10 cellular contexts compared by ENCODE assay signal in genomic region chr6:78629154-78629721, GRCh38.
DNase-seq lines count a peak whose midpoint lies in the region; ATAC-seq and TF ChIP-seq lines count a peak whose summit lies in the region.
"Had no signal": no experiment of that assay in that cellular context is flagged by ENCODE, and none has a peak within 500 bp of the region (broad histone marks: within the 10 kb centered on the region; RNA-seq: fewer than 3 reads in every experiment).

No MANE protein-coding gene starts in this region.

- H3K4me3 ChIP-seq in coronary artery (peak overlapping the region; percentile 62), right lobe of liver (peak overlapping the region in 2 of 3 donors; percentile 9 to 33), suprapubic skin (peak overlapping the region; percentile 39)
- no peak overlapping the region for H3K4me3 ChIP-seq in CD8-positive, alpha-beta T cell (ENCODE audit: low read depth, low read length)

- WGBS in right lobe of liver (ENCODE audit: insufficient coverage, low coverage, low lambda C conversion rate, missing lambda C conversion rate), result 48% methylated on average over 9 of the region's 27 CpGs
- 8% methylated on average over 11 of the region's 27 CpGs for WGBS in suprapubic skin

- intact Hi-C loops in right lobe of liver (cut with DNase I), result no loop called here
- intact Hi-C loops in CD8-positive, alpha-beta T cell (cut with DNase I, micrococcal nuclease), result no loop called here

- H3K4me1 ChIP-seq in right lobe of liver, result no peaks in the 10 kb centered on the region
- no peaks in the 10 kb centered on the region for H3K4me1 ChIP-seq in suprapubic skin
- no peaks in the 10 kb centered on the region for H3K4me1 ChIP-seq in CD8-positive, alpha-beta T cell (ENCODE audit: insufficient read depth, low read length)

- TF ChIP-seq CTCF in coronary artery (IDR thresholded peaks at IDR 0.05) (no peak), right lobe of liver (IDR thresholded peaks at IDR 0.05) (no peak), suprapubic skin (IDR thresholded peaks at IDR 0.05) (no peak)
- TF ChIP-seq CTCF in CD8-positive, alpha-beta T cell (IDR thresholded peaks at IDR 0.05), result no peak

- H3K27me3 ChIP-seq in right lobe of liver (no peaks in the 10 kb centered on the region), suprapubic skin (no peaks in the 10 kb centered on the region)
- H3K27me3 ChIP-seq in CD8-positive, alpha-beta T cell (ENCODE audit: insufficient read depth, low read length), result no peaks in the 10 kb centered on the region

- TF ChIP-seq POLR2A in right lobe of liver (IDR thresholded peaks at IDR 0.05), result no peak
- TF ChIP-seq POLR2A in suprapubic skin (IDR thresholded peaks at IDR 0.05), result no peak
- TF ChIP-seq POLR2A in erythroblast (IDR thresholded peaks at IDR 0.05; ENCODE audit: low read length), result no peak

- H3K9me3 ChIP-seq in right lobe of liver (no peaks in the 10 kb centered on the region), suprapubic skin (no peaks in the 10 kb centered on the region)
- H3K9me3 ChIP-seq in CD8-positive, alpha-beta T cell (ENCODE audit: low read length), result no peaks in the 10 kb centered on the region

- peak; percentile 54 to 66 (median 63) for ATAC-seq in right lobe of liver
- ATAC-seq in CD8-positive, alpha-beta T cell, result no peak

- DNase-seq in HuH-7.5 (ENCODE audit: low spot score), result peak; percentile 7
- DNase-seq in coronary artery (ENCODE audit: low spot score), result peak; percentile 71
- DNase-seq in right lobe of liver, result peak; percentile 21 to 51 (median 35)
- DNase-seq in suprapubic skin (ENCODE audit: low spot score in 2 of 2), result no peak
- DNase-seq in erythroblast (lab: John Stamatoyannopoulos, UW), result no peak
- no peak for DNase-seq in DMS 273 treated with DMSO at 0.1 percent for 48 hours (lab: John Stamatoyannopoulos, UW)
- no peak for DNase-seq in CD8-positive, alpha-beta T cell
- DNase-seq in AML-193 (lab: John Stamatoyannopoulos, UW), result no peak
- DNase-seq: activated CD4-positive, alpha-beta T cell treated with anti-CD3 and anti-CD28 coated beads, Interleukin-2, amount 50 U/mL, for 1 hour had no signal

- CTCF ChIA-PET in CD8-positive, alpha-beta T cell (lab: Charles Lee), result no interaction called here

- POLR2A ChIA-PET in CD8-positive, alpha-beta T cell (lab: Charles Lee), result no interaction called here

- peaks cover 8% of the 10 kb centered on the region for H3K27me3 Mint-ChIP-seq in CD8-positive, alpha-beta T cell (ENCODE audit: low read depth)
- H3K27me3 Mint-ChIP-seq: memory B cell had no signal

- no peak overlapping the region for H3K27ac Mint-ChIP-seq in CD8-positive, alpha-beta T cell
- H3K27ac Mint-ChIP-seq: memory B cell had no signal

- H3K4me3 Mint-ChIP-seq in CD8-positive, alpha-beta T cell, result no peak overlapping the region
- H3K4me3 Mint-ChIP-seq: memory B cell had no signal

- no peaks in the 10 kb centered on the region for H3K36me3 ChIP-seq in right lobe of liver
- no peaks in the 10 kb centered on the region for H3K36me3 ChIP-seq in suprapubic skin
- H3K36me3 ChIP-seq in CD8-positive, alpha-beta T cell (ENCODE audit: insufficient read depth, low read length), result no peaks in the 10 kb centered on the region

- no peak for TF ChIP-seq EP300 in suprapubic skin (IDR thresholded peaks at IDR 0.05)

- H3K9me3 Mint-ChIP-seq in CD8-positive, alpha-beta T cell, result no peaks in the 10 kb centered on the region
- H3K9me3 Mint-ChIP-seq: memory B cell had no signal

- H3K36me3 Mint-ChIP-seq in CD8-positive, alpha-beta T cell, result no peaks in the 10 kb centered on the region
- H3K36me3 Mint-ChIP-seq: memory B cell had no signal

- H3K4me1 Mint-ChIP-seq in CD8-positive, alpha-beta T cell (ENCODE audit: low read depth), result no peaks in the 10 kb centered on the region
- H3K4me1 Mint-ChIP-seq: memory B cell had no signal

- H3K27ac ChIP-seq in coronary artery (no peak overlapping the region), right lobe of liver (no peak overlapping the region), suprapubic skin (no peak overlapping the region)
- no peak overlapping the region for H3K27ac ChIP-seq in CD8-positive, alpha-beta T cell (ENCODE audit: low read depth, low read length)

Comparison
In these comparisons a context has a peak if more than half of its experiments do, and no peak if none do; other contexts are left out.
1. DNase-seq: peak in HuH-7.5 (single experiment), coronary artery (single experiment) and right lobe of liver (3 of 3); none in suprapubic skin (0 of 2), erythroblast (0 of 2), DMS 273 treated with DMSO at 0.1 percent for 48 hours (single experiment), CD8-positive, alpha-beta T cell (0 of 7) and AML-193 (0 of 2).